ENCODE assay signal across 1 cellular context in the genomic region with DNA sequence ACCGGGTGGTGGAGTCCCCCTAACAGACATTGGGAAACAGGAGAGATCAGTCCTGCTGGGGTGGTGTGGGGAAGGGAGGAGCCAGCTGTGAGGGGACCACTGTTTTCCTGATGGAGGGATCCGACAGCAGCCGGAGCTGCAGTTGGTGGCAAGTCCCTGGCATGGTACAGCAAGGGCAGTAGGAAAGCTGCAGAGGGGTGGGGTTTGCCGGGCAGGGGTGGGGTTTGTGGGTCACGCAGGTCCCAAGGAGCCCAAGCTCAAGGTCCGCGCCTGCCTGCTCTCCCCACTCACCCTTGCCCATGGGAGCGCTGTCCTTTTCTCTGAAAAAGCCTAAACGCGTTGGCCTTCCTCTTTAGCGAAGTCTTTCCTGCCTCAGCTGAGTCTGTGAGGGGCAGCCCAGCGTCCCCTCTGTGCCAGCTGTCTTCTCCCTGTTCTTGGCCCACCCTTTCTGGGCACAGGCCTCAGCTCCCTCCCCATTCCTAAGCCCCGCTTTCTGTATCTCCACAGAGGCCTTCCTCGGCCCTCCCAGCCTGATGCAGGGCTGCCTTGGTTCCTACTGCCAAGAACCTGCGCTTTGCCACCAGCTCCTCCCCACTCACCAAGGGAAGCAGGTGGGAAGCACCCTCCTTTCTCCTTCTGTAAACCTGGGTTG.
TF ChIP-seq lines count a peak whose summit lies in the region.

No MANE protein-coding gene starts in this region.

TF ChIP-seq in H1, 55 proteins besides CTCF, POLR2A, EP300 and RAD21:
- TF ChIP-seq FOSL1 (IDR thresholded peaks at IDR 0.05; ENCODE audit: insufficient read depth, low read depth, low read length), result no peak
- TF ChIP-seq HDAC2 (IDR thresholded peaks at IDR 0.05; ENCODE audit: borderline replicate concordance in 1 of 2, low read depth in 2 of 2, low read length in 2 of 2), result no peak
- TF ChIP-seq JUND (IDR thresholded peaks at IDR 0.05; ENCODE audit: low read length), result no peak
- TF ChIP-seq EZH2 (IDR thresholded peaks at IDR 0.05; ENCODE audit: low read depth, low read length, severe bottlenecking), result no peak
- TF ChIP-seq BRCA1 (IDR thresholded peaks at IDR 0.05; ENCODE audit: low read depth, low read length), result no peak
- no peak for TF ChIP-seq SAP30 (IDR thresholded peaks at IDR 0.05; ENCODE audit: insufficient read depth, insufficient replicate concordance, low read length)
- no peak for TF ChIP-seq CHD2 (IDR thresholded peaks at IDR 0.05; ENCODE audit: low read length)
- TF ChIP-seq BCL11A (IDR thresholded peaks at IDR 0.05; ENCODE audit: low read depth in 2 of 2, low read length in 2 of 2), result no peak
- TF ChIP-seq KDM4A (IDR thresholded peaks at IDR 0.05; ENCODE audit: low read depth, low read length, severe bottlenecking), result no peak
- no peak for TF ChIP-seq CEBPB (IDR thresholded peaks at IDR 0.05; ENCODE audit: low read depth, low read length)
- no peak for TF ChIP-seq ATF2 (IDR thresholded peaks at IDR 0.05; ENCODE audit: low read length)
- no peak for TF ChIP-seq CREB1 (IDR thresholded peaks at IDR 0.05)
- no peak for TF ChIP-seq PHF8 (conservative IDR thresholded peaks at IDR 0.05; ENCODE audit: low read depth, low read length)
- no peak for TF ChIP-seq YY1 (IDR thresholded peaks at IDR 0.05; ENCODE audit: low read depth, low read length)
- no peak for TF ChIP-seq NRF1 (IDR thresholded peaks at IDR 0.05; ENCODE audit: low read depth, low read length)
- TF ChIP-seq, protein P1, sequence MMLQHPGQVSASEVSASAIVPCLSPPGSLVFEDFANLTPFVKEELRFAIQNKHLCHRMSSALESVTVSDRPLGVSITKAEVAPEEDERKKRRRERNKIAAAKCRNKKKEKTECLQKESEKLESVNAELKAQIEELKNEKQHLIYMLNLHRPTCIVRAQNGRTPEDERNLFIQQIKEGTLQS (IDR thresholded peaks at IDR 0.05; ENCODE audit: insufficient read depth, low read depth, low read length), result no peak
TF ChIP-seq in H1: peak in this region for 0.
